23 cellular contexts compared by ENCODE assay signal in genomic region chr2:59068255-59068654, GRCh38.
"Had no signal": no experiment of that assay in that cellular context is flagged by ENCODE, and none has a peak within 500 bp of the region (broad histone marks: within the 10 kb centered on the region; RNA-seq: fewer than 3 reads in every experiment).

No MANE protein-coding gene starts in this region.

- H3K36me3 ChIP-seq: MG63, SJSA1 had no signal

- H3K4me1 ChIP-seq: SJSA1 had no signal

- H3K27me3 ChIP-seq: MG63, SJSA1 had no signal

- H3K9me3 ChIP-seq: MG63, SJSA1 had no signal

- DNase-seq: IMR-90, Karpas-422, KG1, MG63, NCI-H1092, NCI-H1105 treated with DMSO at 0.1 percent for 48 hours, NCI-H1436, NCI-H187, NCI-H2029, NCI-H2081 treated with DMSO at 0.1 percent for 48 hours, NCI-H2171, NCI-H226, NCI-H446, NCI-H510A, NCI-H524 treated with DMSO at 0.1 percent for 48 hours, NCI-H69, NCI-H774, Right ventricle myocardium superior, RPMI8226, SIG-M5 had no signal

- H3K27ac ChIP-seq: SJSA1, SK-N-MC had no signal

- ATAC-seq: HepG2 had no signal

- H3K4me3 ChIP-seq: MG63, SJSA1, SK-N-MC had no signal
